Comparison of ENCODE assay signal across 1 cellular context in the genomic region with DNA sequence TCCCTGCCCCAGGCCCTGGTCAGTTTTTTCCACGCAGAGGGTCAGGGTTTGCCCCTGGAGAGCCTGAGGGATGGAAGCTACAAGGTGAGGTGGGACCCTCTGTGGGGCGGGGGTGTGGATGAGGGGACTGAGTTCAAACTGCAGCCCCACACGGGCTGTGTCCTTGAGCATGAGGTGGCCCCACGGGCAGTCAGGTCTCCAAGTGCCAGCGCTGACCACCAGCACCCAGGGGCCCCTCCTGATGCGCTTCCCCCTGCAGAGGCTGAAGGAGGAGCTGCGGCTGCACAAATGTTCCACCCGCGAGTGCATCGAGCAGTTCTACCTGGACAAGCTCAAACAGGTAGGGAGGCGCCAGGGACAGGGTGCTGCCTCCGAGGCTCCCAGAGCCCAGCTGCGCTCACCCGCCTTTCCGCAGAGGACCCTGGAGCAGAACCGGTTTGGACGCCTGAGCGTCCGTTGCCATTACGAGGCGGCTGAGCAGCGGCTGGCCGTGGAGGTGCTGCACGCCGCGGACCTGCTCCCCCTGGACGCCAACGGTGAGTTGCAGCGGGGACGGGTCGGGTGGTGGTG.
A peak's percentile ranks its signal among the peaks of the same experiment; 100 is the strongest.
TF ChIP-seq lines count a peak whose summit lies in the region.

No MANE protein-coding gene starts in this region.

TF ChIP-seq in HepG2, 621 proteins besides CTCF, POLR2A, EP300 and RAD21:
- TF ChIP-seq ISX (CRISPR knock-in tag; conservative IDR thresholded peaks at IDR 0.05) (no peak), AGO2 (optimal IDR thresholded peaks at IDR 0.05; ENCODE audit: low read depth, low read length) (peak; percentile 13)
TF ChIP-seq in HepG2: peak in this region for 1.
